ENCODE assay signal across 18 cellular contexts in genomic region chr5:160960592-160960991, GRCh38.
A peak's percentile ranks its signal among the peaks of the same experiment; 100 is the strongest.
DNase-seq lines count a peak whose midpoint lies in the region; ATAC-seq, FAIRE-seq and TF ChIP-seq lines count a peak whose summit lies in the region.
"Had no signal": no experiment of that assay in that cellular context is flagged by ENCODE, and none has a peak within 500 bp of the region (broad histone marks: within the 10 kb centered on the region; RNA-seq: fewer than 3 reads in every experiment).

No MANE protein-coding gene starts in this region.

- no peaks in the 10 kb centered on the region for H3K9me3 ChIP-seq in mammary epithelial cell (replicated peaks; ENCODE audit: insufficient read depth, low read length)
- H3K9me3 ChIP-seq in esophagus squamous epithelium, result no peaks in the 10 kb centered on the region
- H3K9me3 ChIP-seq in pancreas, result no peaks in the 10 kb centered on the region

- H3K4me1 ChIP-seq in mammary epithelial cell (ENCODE audit: insufficient read depth, low read length) (peaks cover 24% of the 10 kb centered on the region), esophagus squamous epithelium (peaks cover 5 to 34% (median 17%) of the 10 kb centered on the region in 3 donors), pancreas (peaks cover 10 to 25% (median 22%) of the 10 kb centered on the region in 3 donors)
- H3K4me1 ChIP-seq: BLaER1 had no signal

- H3K36me3 ChIP-seq in mammary epithelial cell (ENCODE audit: insufficient read depth, low read length) (no peaks in the 10 kb centered on the region), esophagus squamous epithelium (no peaks in the 10 kb centered on the region), pancreas (no peaks in the 10 kb centered on the region)
- H3K36me3 ChIP-seq: BLaER1 had no signal

- no TSS peak for BruUV-seq in mammary epithelial cell (replicated peaks; lab: Mats Ljungman, UMichigan)

- peak overlapping the region; percentile 25 for H3K4me2 ChIP-seq in mammary epithelial cell (ENCODE audit: insufficient read depth, low read depth, low read length)
- H3K4me2 ChIP-seq: BLaER1, GM23338 had no signal

- H3K9ac ChIP-seq in mammary epithelial cell (ENCODE audit: insufficient read depth, low read length), result no peak overlapping the region
- H3K9ac ChIP-seq: BLaER1 had no signal

- CTCF ChIA-PET in mammary epithelial cell (lab: Charles Lee; ENCODE audit: low non-redundant PET), result no interaction called here

- H3K79me2 ChIP-seq in mammary epithelial cell (ENCODE audit: insufficient read depth, low read length), result no peaks in the 10 kb centered on the region

- FAIRE-seq in pancreas (lab: Jason Lieb, UNC), result no peak
- FAIRE-seq: RCC 7860 had no signal

- H2AFZ ChIP-seq in mammary epithelial cell (ENCODE audit: low read depth, low read length), result peak overlapping the region; percentile 40
- H2AFZ ChIP-seq: GM23338 had no signal

- no peaks in the 10 kb centered on the region for H4K20me1 ChIP-seq in mammary epithelial cell (ENCODE audit: insufficient read depth, low read length)
- H4K20me1 ChIP-seq: BLaER1 had no signal

- ATAC-seq in pancreas (peak; percentile 41 to 65 (median 50)), GM21717 (IDR thresholded peaks at IDR 0.05; ENCODE audit: unreplicated experiment) (no peak)
- ATAC-seq: GM23338, HCT116 had no signal

- no peak overlapping the region for H3K4me3 ChIP-seq in mammary epithelial cell (replicated peaks in 1 of 3; ENCODE audit: insufficient read depth in 1 of 3, low read depth in 2 of 3, low read length in 3 of 3)
- H3K4me3 ChIP-seq in esophagus squamous epithelium, result no peak overlapping the region
- no peak overlapping the region for H3K4me3 ChIP-seq in pancreas
- H3K4me3 ChIP-seq: BLaER1, GM23338 had no signal

- TF ChIP-seq POLR2A in esophagus squamous epithelium (IDR thresholded peaks at IDR 0.05), result no peak

- TF ChIP-seq CTCF in mammary epithelial cell (conservative IDR thresholded peaks at IDR 0.05 in 1 of 2, IDR thresholded peaks at IDR 0.05 in 1 of 2; ENCODE audit: extremely low read depth in 1 of 2, insufficient read depth in 1 of 2, low read depth in 1 of 2, low read length in 2 of 2) (no peak), esophagus squamous epithelium (IDR thresholded peaks at IDR 0.05) (no peak), pancreas (IDR thresholded peaks at IDR 0.05) (no peak)

- intact Hi-C loops in mammary epithelial cell (cut with micrococcal nuclease), result no loop called here
- intact Hi-C loops in esophagus squamous epithelium (cut with DNase I), result no loop called here
- intact Hi-C loops in pancreas (cut with DNase I), result no loop called here

- 62% methylated on average over 2 of the region's 2 CpGs for WGBS in mammary epithelial cell (ENCODE audit: low coverage, missing lambda C conversion rate)
- WGBS in esophagus squamous epithelium, 2 donors, result 17 to 22% methylated on average over 2 of the region's 2 CpGs
- WGBS in pancreas, 2 donors, result 30 to 33% methylated on average over 2 of the region's 2 CpGs

- H3K27me3 ChIP-seq in mammary epithelial cell (ENCODE audit: insufficient read depth, low read length), result no peaks in the 10 kb centered on the region
- no peaks in the 10 kb centered on the region for H3K27me3 ChIP-seq in esophagus squamous epithelium
- no peaks in the 10 kb centered on the region for H3K27me3 ChIP-seq in pancreas
- H3K27me3 ChIP-seq: BLaER1 had no signal

- H3K27ac ChIP-seq in mammary epithelial cell (ENCODE audit: insufficient read depth, low read depth, low read length), result peak overlapping the region; percentile 72
- H3K27ac ChIP-seq in esophagus squamous epithelium, result peak overlapping the region; percentile 22 to 67 (median 58)
- peak overlapping the region in 1 of 4 donors; percentile 2 for H3K27ac ChIP-seq in pancreas
- H3K27ac ChIP-seq: BLaER1 had no signal

- DNase-seq in NCI-H446 (lab: John Stamatoyannopoulos, UW) (peak; percentile 75), mammary epithelial cell (no peak), esophagus squamous epithelium (lab: John Stamatoyannopoulos, UW) (no peak), pancreas (no peak), NCI-H2171 treated with DMSO at 0.1 percent for 48 hours (lab: John Stamatoyannopoulos, UW) (no peak), amygdala (lab: John Stamatoyannopoulos, UW) (no peak)
- DNase-seq: CD4-positive, alpha-beta memory T cell; DMS153; GF-D8; KBM-7; MV-4-11; NCI-H1694 treated with DMSO at 0.1 percent for 48 hours; Right ventricle myocardium superior had no signal

- in situ Hi-C loops in mammary epithelial cell (cut with MboI; ENCODE audit: low sequenced_read_pairs in 2 of 2), result loop anchor here in 1 of 2 donors (10.0 kb wide), 1 partner anchor 126 kb away; no protein-coding TSS in a partner anchor

- dilution Hi-C loops in mammary epithelial cell (cut with HindIII; ENCODE audit: low sequenced_read_pairs), result no loop called here

Comparison
In these comparisons a context has a peak if more than half of its experiments do, and no peak if none do; other contexts are left out.
1. DNase-seq: peak in NCI-H446 (2 of 2); none in mammary epithelial cell (single experiment), esophagus squamous epithelium (single experiment), pancreas (0 of 6), NCI-H2171 treated with DMSO at 0.1 percent for 48 hours (single experiment) and amygdala (0 of 56).